ENCODE assay signal across 9 cellular contexts in the genomic region with DNA sequence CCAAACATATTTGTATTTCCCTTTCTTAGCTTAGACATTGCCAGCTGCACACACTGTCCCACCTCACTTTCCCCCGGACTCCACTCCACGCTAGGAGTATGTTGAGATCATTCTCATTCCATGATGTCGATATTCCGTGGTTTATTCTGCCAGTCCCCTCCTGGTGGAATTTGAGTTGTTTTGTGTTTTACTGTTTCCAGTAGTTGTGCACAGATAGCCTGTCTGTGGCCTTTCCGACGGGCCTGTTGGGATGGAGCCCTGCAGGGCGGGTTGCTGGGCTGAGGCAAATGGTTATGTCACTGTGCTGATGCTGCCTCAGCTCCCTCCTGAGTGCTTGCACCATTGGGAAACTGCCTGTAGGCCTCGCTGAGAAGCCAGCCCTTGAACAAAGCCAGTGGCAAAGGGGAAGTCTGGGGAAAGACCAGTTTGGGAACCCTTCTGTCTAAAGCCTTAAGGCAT. TPM values are rescaled to one million over a fixed set of nuclear protein-coding genes. Genes with fewer than 3 reads are reported as not detected.
DNase-seq lines count a peak whose midpoint lies in the region; ATAC-seq, FAIRE-seq and TF ChIP-seq lines count a peak whose summit lies in the region.
"Had no signal": no experiment of that assay in that cellular context is flagged by ENCODE, and none has a peak within 500 bp of the region (broad histone marks: within the 10 kb centered on the region; RNA-seq: fewer than 3 reads in every experiment).

No MANE protein-coding gene starts in this region.

- DNase-seq in T-helper 2 cell treated with Interferon-gamma antibody and Interleukin-4, amounts not matched to agents 5 μg/mL and 100 μg/mL, for 36 hours (ENCODE audit: low spot score): no peak
- DNase-seq in T-helper 2 cell (no peak), astrocyte (ENCODE audit: low read depth) (peak; percentile 75), hippocampal formation (lab: John Stamatoyannopoulos, UW) (peak; percentile 43 to 52), H54 (ENCODE audit: insufficient read length, low spot score) (no peak)
- DNase-seq in stimulated activated naive CD8-positive, alpha-beta T cell treated with anti-CD3 and anti-CD28 coated beads, Interleukin-15, amount 100 ng/mL, for 72 hours: no peak
- no peak for DNase-seq in stimulated activated CD4-positive, alpha-beta T cell treated with anti-CD3 and anti-CD28 coated beads, Interleukin-2, amount 100 ng/mL, for 48 hours
- no peak for DNase-seq in NK-92 treated with Interleukin-12 subunit alpha and Interleukin-12 subunit beta, amount 100 ng/mL, for 24 hours (lab: John Stamatoyannopoulos, UW)

- peak overlapping the region; percentile 53 for H3K9ac ChIP-seq in astrocyte (ENCODE audit: low read length)

- H3K27me3 Mint-ChIP-seq in T-helper 2 cell treated with Interferon-gamma antibody and Interleukin-4, amounts not matched to agents 5 μg/mL and 100 μg/mL, for 36 hours (ENCODE audit: low read depth): no peaks in the 10 kb centered on the region
- H3K27me3 Mint-ChIP-seq in astrocyte (ENCODE audit: low read depth, unreplicated experiment): no peaks in the 10 kb centered on the region
- H3K27me3 Mint-ChIP-seq in stimulated activated naive CD8-positive, alpha-beta T cell treated with anti-CD3 and anti-CD28 coated beads, Interleukin-15, amount 100 ng/mL, for 72 hours: no peaks in the 10 kb centered on the region

- no peak overlapping the region for H2AFZ ChIP-seq in astrocyte (ENCODE audit: low read depth, low read length)

- H3K9me3 ChIP-seq in astrocyte (ENCODE audit: insufficient read depth, low read depth, low read length): no peaks in the 10 kb centered on the region

- peaks cover 21% of the 10 kb centered on the region for H3K36me3 Mint-ChIP-seq in T-helper 2 cell treated with Interferon-gamma antibody and Interleukin-4, amounts not matched to agents 5 μg/mL and 100 μg/mL, for 36 hours (ENCODE audit: low read depth)
- H3K36me3 Mint-ChIP-seq in astrocyte (ENCODE audit: low read depth, unreplicated experiment): peaks cover under 1% of the 10 kb centered on the region

- H4K20me1 ChIP-seq in astrocyte (ENCODE audit: insufficient read depth, low read length): peaks cover 90% of the 10 kb centered on the region

- TF ChIP-seq CTCF in astrocyte (IDR thresholded peaks at IDR 0.05; ENCODE audit: insufficient read depth, low read depth, low read length): no peak

- no peak for FAIRE-seq in astrocyte (lab: Jason Lieb, UNC)
- FAIRE-seq in H54 (lab: Jason Lieb, UNC): no peak
- FAIRE-seq: A204.1 had no signal

- peaks cover 39% of the 10 kb centered on the region for H3K4me1 Mint-ChIP-seq in T-helper 2 cell treated with Interferon-gamma antibody and Interleukin-4, amounts not matched to agents 5 μg/mL and 100 μg/mL, for 36 hours (ENCODE audit: low read depth)
- H3K4me1 Mint-ChIP-seq in astrocyte (ENCODE audit: low read depth, unreplicated experiment): peaks cover 43% of the 10 kb centered on the region
- H3K4me1 Mint-ChIP-seq in stimulated activated naive CD8-positive, alpha-beta T cell treated with anti-CD3 and anti-CD28 coated beads, Interleukin-15, amount 100 ng/mL, for 72 hours: peaks cover 98% of the 10 kb centered on the region

- H3K4me3 Mint-ChIP-seq in T-helper 2 cell treated with Interferon-gamma antibody and Interleukin-4, amounts not matched to agents 5 μg/mL and 100 μg/mL, for 36 hours: peak overlapping the region; percentile 19
- peak overlapping the region; percentile 72 for H3K4me3 Mint-ChIP-seq in astrocyte (ENCODE audit: unreplicated experiment)
- H3K4me3 Mint-ChIP-seq in stimulated activated naive CD8-positive, alpha-beta T cell treated with anti-CD3 and anti-CD28 coated beads, Interleukin-15, amount 100 ng/mL, for 72 hours: peak overlapping the region; percentile 5 to 77

- TF ChIP-seq POLR2A in H54 (IDR thresholded peaks at IDR 0.05; ENCODE audit: low read depth, low read length): no peak

- H3K4me3 ChIP-seq in astrocyte (ENCODE audit: insufficient read depth, low read depth, low read length): no peak overlapping the region

- no peaks in the 10 kb centered on the region for H3K36me3 ChIP-seq in astrocyte (ENCODE audit: insufficient read depth, low read length)

- peak overlapping the region; percentile 56 for H3K27ac ChIP-seq in astrocyte (ENCODE audit: low read depth, low read length)

- peaks cover 98% of the 10 kb centered on the region for H3K79me2 ChIP-seq in astrocyte (ENCODE audit: insufficient read depth, low read length)

- no peaks in the 10 kb centered on the region for H3K9me3 Mint-ChIP-seq in T-helper 2 cell treated with Interferon-gamma antibody and Interleukin-4, amounts not matched to agents 5 μg/mL and 100 μg/mL, for 36 hours
- H3K9me3 Mint-ChIP-seq in astrocyte (ENCODE audit: unreplicated experiment): no peaks in the 10 kb centered on the region
- H3K9me3 Mint-ChIP-seq in stimulated activated naive CD8-positive, alpha-beta T cell treated with anti-CD3 and anti-CD28 coated beads, Interleukin-15, amount 100 ng/mL, for 72 hours: peaks cover 0 to 6% of the 10 kb centered on the region in 2 donors

- ATAC-seq in stimulated activated naive CD8-positive, alpha-beta T cell treated with anti-CD3 and anti-CD28 coated beads, Interleukin-15, amount 100 ng/mL, for 72 hours: no peak

- H3K4me2 ChIP-seq in astrocyte (ENCODE audit: low read length): peak overlapping the region; percentile 63

- H3K27ac Mint-ChIP-seq in T-helper 2 cell treated with Interferon-gamma antibody and Interleukin-4, amounts not matched to agents 5 μg/mL and 100 μg/mL, for 36 hours: peak overlapping the region; percentile 57
- H3K27ac Mint-ChIP-seq in astrocyte (ENCODE audit: unreplicated experiment): peak overlapping the region; percentile 94
- no peak overlapping the region for H3K27ac Mint-ChIP-seq in stimulated activated naive CD8-positive, alpha-beta T cell treated with anti-CD3 and anti-CD28 coated beads, Interleukin-15, amount 100 ng/mL, for 72 hours

- H3K27me3 ChIP-seq in astrocyte (ENCODE audit: insufficient read depth, low read length): no peaks in the 10 kb centered on the region

- H3K4me1 ChIP-seq in astrocyte (ENCODE audit: insufficient read depth, low read length): peaks cover 19% of the 10 kb centered on the region

RNA-seq across cellular contexts. Expression of gene TRAPPC10, which starts 12.8 kb away (rescaled TPM):
- 42.3 and 45.7 TPM in 2 replicates for total RNA-seq in astrocyte

Comparison
In these comparisons a context has a peak if more than half of its experiments do, and no peak if none do; other contexts are left out.
1. DNase-seq: peak in astrocyte (single experiment) and hippocampal formation (2 of 2); none in T-helper 2 cell treated with Interferon-gamma antibody and Interleukin-4, amounts not matched to agents 5 μg/mL and 100 μg/mL, for 36 hours (single experiment), T-helper 2 cell (0 of 5), stimulated activated naive CD8-positive, alpha-beta T cell treated with anti-CD3 and anti-CD28 coated beads, Interleukin-15, amount 100 ng/mL, for 72 hours (0 of 2), stimulated activated CD4-positive, alpha-beta T cell treated with anti-CD3 and anti-CD28 coated beads, Interleukin-2, amount 100 ng/mL, for 48 hours (0 of 2), H54 (single experiment) and NK-92 treated with Interleukin-12 subunit alpha and Interleukin-12 subunit beta, amount 100 ng/mL, for 24 hours (single experiment).
2. H3K27ac Mint-ChIP-seq: peak in T-helper 2 cell treated with Interferon-gamma antibody and Interleukin-4, amounts not matched to agents 5 μg/mL and 100 μg/mL, for 36 hours (single experiment) and astrocyte (single experiment); none in stimulated activated naive CD8-positive, alpha-beta T cell treated with anti-CD3 and anti-CD28 coated beads, Interleukin-15, amount 100 ng/mL, for 72 hours (0 of 2).
3. H3K4me3 Mint-ChIP-seq: peak in every context shown above with its lines; median percentile 72 in astrocyte; 41 in stimulated activated naive CD8-positive, alpha-beta T cell treated with anti-CD3 and anti-CD28 coated beads, Interleukin-15, amount 100 ng/mL, for 72 hours; 19 in T-helper 2 cell treated with Interferon-gamma antibody and Interleukin-4, amounts not matched to agents 5 μg/mL and 100 μg/mL, for 36 hours.